ENCODE assay signal across 1 cellular context in genomic region chr21:42291751-42292562, GRCh38.
TF ChIP-seq lines count a peak whose summit lies in the region.

No MANE protein-coding gene starts in this region.

TF ChIP-seq in HEK293, 187 proteins besides CTCF, POLR2A, EP300 and RAD21:
- TF ChIP-seq GLI2 (tag by site-specific recombination; IDR thresholded peaks at IDR 0.05; ENCODE audit: borderline replicate concordance, low read depth) (no peak), ZFP41 (tag by site-specific recombination; IDR thresholded peaks at IDR 0.05; ENCODE audit: borderline replicate concordance) (no peak), PRDM2 (tag by site-specific recombination; IDR thresholded peaks at IDR 0.05; ENCODE audit: borderline replicate concordance) (no peak), BCL6B (tag by site-specific recombination; IDR thresholded peaks at IDR 0.05) (no peak), ZSCAN30 (tag by site-specific recombination; IDR thresholded peaks at IDR 0.05) (no peak), ZNF423 (tag by site-specific recombination; IDR thresholded peaks at IDR 0.05) (0 out of 2 replicates have a peak, but pooled peaks have one; percentile 9), ZNF629 (tag by site-specific recombination; IDR thresholded peaks at IDR 0.05) (no peak), ZNF132 (tag by site-specific recombination; IDR thresholded peaks at IDR 0.05; ENCODE audit: borderline replicate concordance) (no peak), SCRT2 (tag by site-specific recombination; IDR thresholded peaks at IDR 0.05) (no peak), ZIC2 (tag by site-specific recombination; IDR thresholded peaks at IDR 0.05) (peak; percentile 35; the same call in 1 of the 2 replicates), ZNF292 (tag by site-specific recombination; IDR thresholded peaks at IDR 0.05; ENCODE audit: borderline replicate concordance, low read depth) (no peak), HIC1 (tag by site-specific recombination; IDR thresholded peaks at IDR 0.05) (peak; percentile 54; the same call in 1 of the 2 replicates), ZBTB20 (tag by site-specific recombination; IDR thresholded peaks at IDR 0.05) (no peak)
